ENCODE assay signal across 1 cellular context in genomic region chr2:104858325-104858978, GRCh38.
TF ChIP-seq lines count a peak whose summit lies in the region.

No MANE protein-coding gene starts in this region.

TF ChIP-seq in HepG2, 621 proteins besides CTCF, POLR2A, EP300 and RAD21:
- TF ChIP-seq GFI1 (CRISPR knock-in tag; IDR thresholded peaks at IDR 0.05; ENCODE audit: borderline replicate concordance) (no peak), CBX2 (IDR thresholded peaks at IDR 0.05; ENCODE audit: low read depth, low read length) (peak; percentile 54), CBX2 (CRISPR knock-in tag; IDR thresholded peaks at IDR 0.05; ENCODE audit: low read depth) (no peak)
TF ChIP-seq in HepG2: peak in this region for 1.
